In the genomic region with DNA sequence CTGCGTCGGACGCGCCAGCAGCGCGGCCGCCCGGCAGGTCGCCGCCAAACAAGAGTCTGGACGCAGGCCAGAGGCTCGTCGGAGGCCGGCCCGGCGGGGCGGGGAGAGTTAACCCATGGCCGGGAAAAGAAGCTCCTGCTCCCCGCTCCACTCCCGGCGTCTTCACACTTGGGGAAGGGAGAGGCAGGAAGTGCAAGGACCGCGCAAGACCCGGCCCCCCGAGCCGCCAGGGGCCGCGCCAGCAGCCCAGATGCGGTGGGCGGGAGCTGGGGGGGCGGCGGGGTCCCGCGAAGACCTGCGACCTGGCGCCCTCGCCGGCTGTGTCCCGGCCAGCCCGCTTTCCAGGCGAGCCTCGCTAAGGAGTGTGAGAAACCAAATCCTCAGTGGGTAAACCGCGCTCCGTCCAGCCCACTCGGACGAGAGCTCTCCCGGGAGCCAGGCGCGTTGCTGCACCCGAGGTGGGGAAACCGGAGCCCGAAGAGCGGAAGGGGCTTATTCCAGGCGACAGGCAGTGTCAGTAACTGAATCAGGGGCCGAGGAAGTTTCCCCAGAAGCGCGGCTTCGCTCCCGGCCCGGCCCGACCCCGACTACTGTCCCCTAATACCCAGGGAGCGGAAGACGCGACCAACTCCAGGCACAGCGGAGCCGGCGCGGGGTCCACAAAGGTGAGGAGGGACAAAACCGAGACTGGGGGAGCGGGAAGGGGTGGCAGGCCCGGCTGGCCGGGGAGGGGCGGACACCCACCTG, we compare ENCODE assay signal across 2 cellular contexts.
A peak's percentile ranks its signal among the peaks of the same experiment; 100 is the strongest.
TF ChIP-seq lines count a peak whose summit lies in the region.

No MANE protein-coding gene starts in this region.

TF ChIP-seq in GM23338, 12 proteins besides CTCF, POLR2A, EP300 and RAD21:
- peak; percentile 27 for TF ChIP-seq EZH2 (IDR thresholded peaks at IDR 0.05; ENCODE audit: low read depth, unreplicated experiment)
- TF ChIP-seq EZH2phosphoT487 (IDR thresholded peaks at IDR 0.05; ENCODE audit: unreplicated experiment): no peak
- TF ChIP-seq, protein P1, sequence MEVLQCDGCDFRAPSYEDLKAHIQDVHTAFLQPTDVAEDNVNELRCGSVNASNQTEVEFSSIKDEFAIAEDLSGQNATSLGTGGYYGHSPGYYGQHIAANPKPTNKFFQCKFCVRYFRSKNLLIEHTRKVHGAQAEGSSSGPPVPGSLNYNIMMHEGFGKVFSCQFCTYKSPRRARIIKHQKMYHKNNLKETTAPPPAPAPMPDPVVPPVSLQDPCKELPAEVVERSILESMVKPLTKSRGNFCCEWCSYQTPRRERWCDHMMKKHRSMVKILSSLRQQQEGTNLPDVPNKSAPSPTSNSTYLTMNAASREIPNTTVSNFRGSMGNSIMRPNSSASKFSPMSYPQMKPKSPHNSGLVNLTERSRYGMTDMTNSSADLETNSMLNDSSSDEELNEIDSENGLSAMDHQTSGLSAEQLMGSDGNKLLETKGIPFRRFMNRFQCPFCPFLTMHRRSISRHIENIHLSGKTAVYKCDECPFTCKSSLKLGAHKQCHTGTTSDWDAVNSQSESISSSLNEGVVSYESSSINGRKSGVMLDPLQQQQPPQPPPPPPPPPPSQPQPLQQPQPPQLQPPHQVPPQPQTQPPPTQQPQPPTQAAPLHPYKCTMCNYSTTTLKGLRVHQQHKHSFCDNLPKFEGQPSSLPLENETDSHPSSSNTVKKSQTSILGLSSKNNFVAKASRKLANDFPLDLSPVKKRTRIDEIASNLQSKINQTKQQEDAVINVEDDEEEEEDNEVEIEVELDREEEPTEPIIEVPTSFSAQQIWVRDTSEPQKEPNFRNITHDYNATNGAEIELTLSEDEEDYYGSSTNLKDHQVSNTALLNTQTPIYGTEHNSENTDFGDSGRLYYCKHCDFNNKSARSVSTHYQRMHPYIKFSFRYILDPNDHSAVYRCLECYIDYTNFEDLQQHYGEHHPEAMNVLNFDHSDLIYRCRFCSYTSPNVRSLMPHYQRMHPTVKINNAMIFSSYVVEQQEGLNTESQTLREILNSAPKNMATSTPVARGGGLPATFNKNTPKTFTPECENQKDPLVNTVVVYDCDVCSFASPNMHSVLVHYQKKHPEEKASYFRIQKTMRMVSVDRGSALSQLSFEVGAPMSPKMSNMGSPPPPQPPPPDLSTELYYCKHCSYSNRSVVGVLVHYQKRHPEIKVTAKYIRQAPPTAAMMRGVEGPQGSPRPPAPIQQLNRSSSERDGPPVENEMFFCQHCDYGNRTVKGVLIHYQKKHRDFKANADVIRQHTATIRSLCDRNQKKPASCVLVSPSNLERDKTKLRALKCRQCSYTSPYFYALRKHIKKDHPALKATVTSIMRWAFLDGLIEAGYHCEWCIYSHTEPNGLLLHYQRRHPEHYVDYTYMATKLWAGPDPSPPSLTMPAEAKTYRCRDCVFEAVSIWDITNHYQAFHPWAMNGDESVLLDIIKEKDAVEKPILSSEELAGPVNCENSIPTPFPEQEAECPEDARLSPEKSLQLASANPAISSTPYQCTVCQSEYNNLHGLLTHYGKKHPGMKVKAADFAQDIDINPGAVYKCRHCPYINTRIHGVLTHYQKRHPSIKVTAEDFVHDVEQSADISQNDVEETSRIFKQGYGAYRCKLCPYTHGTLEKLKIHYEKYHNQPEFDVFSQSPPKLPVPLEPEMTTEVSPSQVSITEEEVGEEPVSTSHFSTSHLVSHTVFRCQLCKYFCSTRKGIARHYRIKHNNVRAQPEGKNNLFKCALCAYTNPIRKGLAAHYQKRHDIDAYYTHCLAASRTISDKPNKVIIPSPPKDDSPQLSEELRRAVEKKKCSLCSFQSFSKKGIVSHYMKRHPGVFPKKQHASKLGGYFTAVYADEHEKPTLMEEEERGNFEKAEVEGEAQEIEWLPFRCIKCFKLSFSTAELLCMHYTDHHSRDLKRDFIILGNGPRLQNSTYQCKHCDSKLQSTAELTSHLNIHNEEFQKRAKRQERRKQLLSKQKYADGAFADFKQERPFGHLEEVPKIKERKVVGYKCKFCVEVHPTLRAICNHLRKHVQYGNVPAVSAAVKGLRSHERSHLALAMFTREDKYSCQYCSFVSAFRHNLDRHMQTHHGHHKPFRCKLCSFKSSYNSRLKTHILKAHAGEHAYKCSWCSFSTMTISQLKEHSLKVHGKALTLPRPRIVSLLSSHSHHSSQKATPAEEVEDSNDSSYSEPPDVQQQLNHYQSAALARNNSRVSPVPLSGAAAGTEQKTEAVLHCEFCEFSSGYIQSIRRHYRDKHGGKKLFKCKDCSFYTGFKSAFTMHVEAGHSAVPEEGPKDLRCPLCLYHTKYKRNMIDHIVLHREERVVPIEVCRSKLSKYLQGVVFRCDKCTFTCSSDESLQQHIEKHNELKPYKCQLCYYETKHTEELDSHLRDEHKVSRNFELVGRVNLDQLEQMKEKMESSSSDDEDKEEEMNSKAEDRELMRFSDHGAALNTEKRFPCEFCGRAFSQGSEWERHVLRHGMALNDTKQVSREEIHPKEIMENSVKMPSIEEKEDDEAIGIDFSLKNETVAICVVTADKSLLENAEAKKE (CRISPR knock-in tag; IDR thresholded peaks at IDR 0.05): no peak
- TF ChIP-seq POLR2AphosphoS5 (IDR thresholded peaks at IDR 0.05; ENCODE audit: low read depth): no peak

TF ChIP-seq in H1, 55 proteins besides CTCF, POLR2A, EP300 and RAD21:
- no peak for TF ChIP-seq CHD1 (IDR thresholded peaks at IDR 0.05; ENCODE audit: low read depth, low read length)
- no peak for TF ChIP-seq SP1 (IDR thresholded peaks at IDR 0.05; ENCODE audit: low read depth, low read length)
- TF ChIP-seq, protein P2, sequence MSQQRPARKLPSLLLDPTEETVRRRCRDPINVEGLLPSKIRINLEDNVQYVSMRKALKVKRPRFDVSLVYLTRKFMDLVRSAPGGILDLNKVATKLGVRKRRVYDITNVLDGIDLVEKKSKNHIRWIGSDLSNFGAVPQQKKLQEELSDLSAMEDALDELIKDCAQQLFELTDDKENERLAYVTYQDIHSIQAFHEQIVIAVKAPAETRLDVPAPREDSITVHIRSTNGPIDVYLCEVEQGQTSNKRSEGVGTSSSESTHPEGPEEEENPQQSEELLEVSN (IDR thresholded peaks at IDR 0.05): no peak
- no peak for TF ChIP-seq CTBP2 (IDR thresholded peaks at IDR 0.05; ENCODE audit: borderline replicate concordance, insufficient read depth, insufficient read length, low read length)
- TF ChIP-seq CREB1 (IDR thresholded peaks at IDR 0.05): no peak
- no peak for TF ChIP-seq SIX5 (IDR thresholded peaks at IDR 0.05; ENCODE audit: low read depth, low read length)
- TF ChIP-seq, protein P3, sequence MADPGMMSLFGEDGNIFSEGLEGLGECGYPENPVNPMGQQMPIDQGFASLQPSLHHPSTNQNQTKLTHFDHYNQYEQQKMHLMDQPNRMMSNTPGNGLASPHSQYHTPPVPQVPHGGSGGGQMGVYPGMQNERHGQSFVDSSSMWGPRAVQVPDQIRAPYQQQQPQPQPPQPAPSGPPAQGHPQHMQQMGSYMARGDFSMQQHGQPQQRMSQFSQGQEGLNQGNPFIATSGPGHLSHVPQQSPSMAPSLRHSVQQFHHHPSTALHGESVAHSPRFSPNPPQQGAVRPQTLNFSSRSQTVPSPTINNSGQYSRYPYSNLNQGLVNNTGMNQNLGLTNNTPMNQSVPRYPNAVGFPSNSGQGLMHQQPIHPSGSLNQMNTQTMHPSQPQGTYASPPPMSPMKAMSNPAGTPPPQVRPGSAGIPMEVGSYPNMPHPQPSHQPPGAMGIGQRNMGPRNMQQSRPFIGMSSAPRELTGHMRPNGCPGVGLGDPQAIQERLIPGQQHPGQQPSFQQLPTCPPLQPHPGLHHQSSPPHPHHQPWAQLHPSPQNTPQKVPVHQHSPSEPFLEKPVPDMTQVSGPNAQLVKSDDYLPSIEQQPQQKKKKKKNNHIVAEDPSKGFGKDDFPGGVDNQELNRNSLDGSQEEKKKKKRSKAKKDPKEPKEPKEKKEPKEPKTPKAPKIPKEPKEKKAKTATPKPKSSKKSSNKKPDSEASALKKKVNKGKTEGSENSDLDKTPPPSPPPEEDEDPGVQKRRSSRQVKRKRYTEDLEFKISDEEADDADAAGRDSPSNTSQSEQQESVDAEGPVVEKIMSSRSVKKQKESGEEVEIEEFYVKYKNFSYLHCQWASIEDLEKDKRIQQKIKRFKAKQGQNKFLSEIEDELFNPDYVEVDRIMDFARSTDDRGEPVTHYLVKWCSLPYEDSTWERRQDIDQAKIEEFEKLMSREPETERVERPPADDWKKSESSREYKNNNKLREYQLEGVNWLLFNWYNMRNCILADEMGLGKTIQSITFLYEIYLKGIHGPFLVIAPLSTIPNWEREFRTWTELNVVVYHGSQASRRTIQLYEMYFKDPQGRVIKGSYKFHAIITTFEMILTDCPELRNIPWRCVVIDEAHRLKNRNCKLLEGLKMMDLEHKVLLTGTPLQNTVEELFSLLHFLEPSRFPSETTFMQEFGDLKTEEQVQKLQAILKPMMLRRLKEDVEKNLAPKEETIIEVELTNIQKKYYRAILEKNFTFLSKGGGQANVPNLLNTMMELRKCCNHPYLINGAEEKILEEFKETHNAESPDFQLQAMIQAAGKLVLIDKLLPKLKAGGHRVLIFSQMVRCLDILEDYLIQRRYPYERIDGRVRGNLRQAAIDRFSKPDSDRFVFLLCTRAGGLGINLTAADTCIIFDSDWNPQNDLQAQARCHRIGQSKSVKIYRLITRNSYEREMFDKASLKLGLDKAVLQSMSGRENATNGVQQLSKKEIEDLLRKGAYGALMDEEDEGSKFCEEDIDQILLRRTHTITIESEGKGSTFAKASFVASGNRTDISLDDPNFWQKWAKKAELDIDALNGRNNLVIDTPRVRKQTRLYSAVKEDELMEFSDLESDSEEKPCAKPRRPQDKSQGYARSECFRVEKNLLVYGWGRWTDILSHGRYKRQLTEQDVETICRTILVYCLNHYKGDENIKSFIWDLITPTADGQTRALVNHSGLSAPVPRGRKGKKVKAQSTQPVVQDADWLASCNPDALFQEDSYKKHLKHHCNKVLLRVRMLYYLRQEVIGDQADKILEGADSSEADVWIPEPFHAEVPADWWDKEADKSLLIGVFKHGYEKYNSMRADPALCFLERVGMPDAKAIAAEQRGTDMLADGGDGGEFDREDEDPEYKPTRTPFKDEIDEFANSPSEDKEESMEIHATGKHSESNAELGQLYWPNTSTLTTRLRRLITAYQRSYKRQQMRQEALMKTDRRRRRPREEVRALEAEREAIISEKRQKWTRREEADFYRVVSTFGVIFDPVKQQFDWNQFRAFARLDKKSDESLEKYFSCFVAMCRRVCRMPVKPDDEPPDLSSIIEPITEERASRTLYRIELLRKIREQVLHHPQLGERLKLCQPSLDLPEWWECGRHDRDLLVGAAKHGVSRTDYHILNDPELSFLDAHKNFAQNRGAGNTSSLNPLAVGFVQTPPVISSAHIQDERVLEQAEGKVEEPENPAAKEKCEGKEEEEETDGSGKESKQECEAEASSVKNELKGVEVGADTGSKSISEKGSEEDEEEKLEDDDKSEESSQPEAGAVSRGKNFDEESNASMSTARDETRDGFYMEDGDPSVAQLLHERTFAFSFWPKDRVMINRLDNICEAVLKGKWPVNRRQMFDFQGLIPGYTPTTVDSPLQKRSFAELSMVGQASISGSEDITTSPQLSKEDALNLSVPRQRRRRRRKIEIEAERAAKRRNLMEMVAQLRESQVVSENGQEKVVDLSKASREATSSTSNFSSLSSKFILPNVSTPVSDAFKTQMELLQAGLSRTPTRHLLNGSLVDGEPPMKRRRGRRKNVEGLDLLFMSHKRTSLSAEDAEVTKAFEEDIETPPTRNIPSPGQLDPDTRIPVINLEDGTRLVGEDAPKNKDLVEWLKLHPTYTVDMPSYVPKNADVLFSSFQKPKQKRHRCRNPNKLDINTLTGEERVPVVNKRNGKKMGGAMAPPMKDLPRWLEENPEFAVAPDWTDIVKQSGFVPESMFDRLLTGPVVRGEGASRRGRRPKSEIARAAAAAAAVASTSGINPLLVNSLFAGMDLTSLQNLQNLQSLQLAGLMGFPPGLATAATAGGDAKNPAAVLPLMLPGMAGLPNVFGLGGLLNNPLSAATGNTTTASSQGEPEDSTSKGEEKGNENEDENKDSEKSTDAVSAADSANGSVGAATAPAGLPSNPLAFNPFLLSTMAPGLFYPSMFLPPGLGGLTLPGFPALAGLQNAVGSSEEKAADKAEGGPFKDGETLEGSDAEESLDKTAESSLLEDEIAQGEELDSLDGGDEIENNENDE (IDR thresholded peaks at IDR 0.05; ENCODE audit: insufficient replicate concordance, low read length): no peak
- peak; percentile 53 for TF ChIP-seq ASH2L (IDR thresholded peaks at IDR 0.05; ENCODE audit: low read length)
- TF ChIP-seq SIN3A (conservative IDR thresholded peaks at IDR 0.05 in 1 of 2, IDR thresholded peaks at IDR 0.05 in 1 of 2; ENCODE audit: low read depth in 1 of 2, low read length in 2 of 2): no peak; a peak in 1 of 4 replicates
- TF ChIP-seq SIRT6 (IDR thresholded peaks at IDR 0.05; ENCODE audit: low read length): no peak
- TF ChIP-seq RXRA (IDR thresholded peaks at IDR 0.05; ENCODE audit: insufficient read depth, low read depth, low read length): no peak
- TF ChIP-seq KDM5A (IDR thresholded peaks at IDR 0.05; ENCODE audit: low read length): no peak
- TF ChIP-seq KDM4A (IDR thresholded peaks at IDR 0.05; ENCODE audit: low read depth, low read length, severe bottlenecking): peak; percentile 91
- no peak for TF ChIP-seq EZH2 (IDR thresholded peaks at IDR 0.05; ENCODE audit: low read depth, low read length, severe bottlenecking)
- TF ChIP-seq PHF8 (conservative IDR thresholded peaks at IDR 0.05; ENCODE audit: low read depth, low read length): 0 out of 2 replicates have a peak, but pooled peaks have one; percentile 24
- 0 out of 2 replicates have a peak, but pooled peaks have one; percentile 15 for TF ChIP-seq MAX (IDR thresholded peaks at IDR 0.05)
- TF ChIP-seq EGR1 (IDR thresholded peaks at IDR 0.05; ENCODE audit: borderline replicate concordance, low read depth, low read length): no peak
- TF ChIP-seq, protein P4, sequence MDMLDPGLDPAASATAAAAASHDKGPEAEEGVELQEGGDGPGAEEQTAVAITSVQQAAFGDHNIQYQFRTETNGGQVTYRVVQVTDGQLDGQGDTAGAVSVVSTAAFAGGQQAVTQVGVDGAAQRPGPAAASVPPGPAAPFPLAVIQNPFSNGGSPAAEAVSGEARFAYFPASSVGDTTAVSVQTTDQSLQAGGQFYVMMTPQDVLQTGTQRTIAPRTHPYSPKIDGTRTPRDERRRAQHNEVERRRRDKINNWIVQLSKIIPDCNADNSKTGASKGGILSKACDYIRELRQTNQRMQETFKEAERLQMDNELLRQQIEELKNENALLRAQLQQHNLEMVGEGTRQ (IDR thresholded peaks at IDR 0.05; ENCODE audit: low read length): no peak
- no peak for TF ChIP-seq TEAD4 (IDR thresholded peaks at IDR 0.05; ENCODE audit: low read depth, low read length)
TF ChIP-seq in H1: peak in this region for 4.
